Comparison of ENCODE assay signal across 1 cellular context in the genomic region with DNA sequence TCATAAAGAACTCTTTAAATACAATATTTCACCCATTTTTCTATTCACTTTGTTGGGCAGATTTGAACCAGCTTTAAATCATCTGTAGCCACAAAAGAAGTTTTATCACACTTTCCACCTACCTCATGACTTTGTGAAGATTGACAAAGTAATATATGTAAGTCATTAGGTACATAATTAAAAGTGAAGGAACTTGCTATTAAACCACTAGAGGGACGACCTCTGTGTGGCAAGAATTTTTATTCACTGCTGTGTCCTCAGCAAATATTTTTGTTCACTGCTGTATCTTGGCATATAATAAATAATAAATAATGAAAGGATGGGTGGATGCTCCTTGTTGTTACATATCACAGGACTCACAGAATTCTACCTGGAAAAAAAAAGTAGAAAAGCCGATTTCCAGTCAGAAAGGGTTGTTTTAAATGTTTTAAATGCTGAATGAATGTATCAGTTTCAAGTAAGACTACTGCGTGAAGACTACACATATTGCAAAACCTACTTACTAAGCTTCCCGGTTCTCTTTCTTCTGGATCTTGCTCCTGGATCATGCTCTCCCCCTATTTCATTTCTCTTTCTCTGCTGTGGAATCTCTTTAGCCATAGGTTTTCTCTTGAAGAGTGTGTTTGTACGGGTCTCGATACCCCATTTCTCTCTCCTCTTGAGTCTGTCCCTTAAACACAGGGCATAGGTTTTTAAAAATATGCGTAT.
TF ChIP-seq lines count a peak whose summit lies in the region.

No MANE protein-coding gene starts in this region.

TF ChIP-seq in SK-N-SH treated with all-trans-retinoic acid at 6 μM for 48 hours, 23 proteins besides CTCF, POLR2A, EP300 and RAD21 (continued from another document):
- TF ChIP-seq, protein P1, sequence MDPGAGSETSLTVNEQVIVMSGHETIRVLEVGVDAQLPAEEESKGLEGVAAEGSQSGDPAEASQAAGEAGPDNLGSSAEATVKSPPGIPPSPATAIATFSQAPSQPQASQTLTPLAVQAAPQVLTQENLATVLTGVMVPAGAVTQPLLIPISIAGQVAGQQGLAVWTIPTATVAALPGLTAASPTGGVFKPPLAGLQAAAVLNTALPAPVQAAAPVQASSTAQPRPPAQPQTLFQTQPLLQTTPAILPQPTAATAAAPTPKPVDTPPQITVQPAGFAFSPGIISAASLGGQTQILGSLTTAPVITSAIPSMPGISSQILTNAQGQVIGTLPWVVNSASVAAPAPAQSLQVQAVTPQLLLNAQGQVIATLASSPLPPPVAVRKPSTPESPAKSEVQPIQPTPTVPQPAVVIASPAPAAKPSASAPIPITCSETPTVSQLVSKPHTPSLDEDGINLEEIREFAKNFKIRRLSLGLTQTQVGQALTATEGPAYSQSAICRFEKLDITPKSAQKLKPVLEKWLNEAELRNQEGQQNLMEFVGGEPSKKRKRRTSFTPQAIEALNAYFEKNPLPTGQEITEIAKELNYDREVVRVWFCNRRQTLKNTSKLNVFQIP (CRISPR knock-in tag; IDR thresholded peaks at IDR 0.05; ENCODE audit: borderline replicate concordance, low read depth), result no peak
- TF ChIP-seq ESRRG (CRISPR knock-in tag; IDR thresholded peaks at IDR 0.05) (no peak), TCF4 (CRISPR knock-in tag; IDR thresholded peaks at IDR 0.05; ENCODE audit: borderline replicate concordance) (no peak), ISL1 (CRISPR knock-in tag; IDR thresholded peaks at IDR 0.05) (no peak), ARNTL (CRISPR knock-in tag; IDR thresholded peaks at IDR 0.05; ENCODE audit: borderline replicate concordance, low read depth) (no peak), OSR1 (CRISPR knock-in tag; IDR thresholded peaks at IDR 0.05) (no peak)
- TF ChIP-seq, protein P2, sequence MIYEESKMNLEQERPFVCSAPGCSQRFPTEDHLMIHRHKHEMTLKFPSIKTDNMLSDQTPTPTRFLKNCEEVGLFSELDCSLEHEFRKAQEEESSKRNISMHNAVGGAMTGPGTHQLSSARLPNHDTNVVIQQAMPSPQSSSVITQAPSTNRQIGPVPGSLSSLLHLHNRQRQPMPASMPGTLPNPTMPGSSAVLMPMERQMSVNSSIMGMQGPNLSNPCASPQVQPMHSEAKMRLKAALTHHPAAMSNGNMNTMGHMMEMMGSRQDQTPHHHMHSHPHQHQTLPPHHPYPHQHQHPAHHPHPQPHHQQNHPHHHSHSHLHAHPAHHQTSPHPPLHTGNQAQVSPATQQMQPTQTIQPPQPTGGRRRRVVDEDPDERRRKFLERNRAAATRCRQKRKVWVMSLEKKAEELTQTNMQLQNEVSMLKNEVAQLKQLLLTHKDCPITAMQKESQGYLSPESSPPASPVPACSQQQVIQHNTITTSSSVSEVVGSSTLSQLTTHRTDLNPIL (CRISPR knock-in tag; IDR thresholded peaks at IDR 0.05; ENCODE audit: low read depth), result no peak
TF ChIP-seq in SK-N-SH treated with all-trans-retinoic acid at 6 μM for 48 hours: peak in this region for 0.
